In genomic region chr4:153419673-153420278, GRCh38 we compare ENCODE assay signal across 15 cellular contexts. TPM values are rescaled to one million over a fixed set of nuclear protein-coding genes. Genes with fewer than 3 reads are reported as not detected.
DNase-seq lines count a peak whose midpoint lies in the region; ATAC-seq, FAIRE-seq and TF ChIP-seq lines count a peak whose summit lies in the region.
"Had no signal": no experiment of that assay in that cellular context is flagged by ENCODE, and none has a peak within 500 bp of the region (broad histone marks: within the 10 kb centered on the region; RNA-seq: fewer than 3 reads in every experiment).

No MANE protein-coding gene starts in this region.

- no peaks in the 10 kb centered on the region for H3K79me2 ChIP-seq in hepatocyte

- DNase-seq in GM19239 (ENCODE audit: insufficient read length, low spot score) (no peak), RPMI7951 (ENCODE audit: low read depth) (peak; percentile 28), foreskin melanocyte (peak; percentile 19), hepatocyte (ENCODE audit: low spot score) (no peak)
- no peak for DNase-seq in activated CD8-positive, alpha-beta memory T cell treated with anti-CD3 and anti-CD28 coated beads, Interleukin-2, amount 50 U/mL, for 48 hours
- no peak for DNase-seq in activated CD4-positive, alpha-beta memory T cell treated with anti-CD3 and anti-CD28 coated beads for 36 hours
- DNase-seq: DMS153, IMR-90, NCI-H1417, NCI-H2029 treated with DMSO at 0.1 percent for 48 hours, NCI-H510A, RPMI8226 had no signal

- H3K36me3 ChIP-seq in hepatocyte (replicated peaks; ENCODE audit: insufficient read depth, low read depth) = no peaks in the 10 kb centered on the region
- H3K36me3 ChIP-seq: SJSA1 had no signal

- H3K9me2 ChIP-seq in hepatocyte (replicated peaks; ENCODE audit: insufficient read depth) = no peaks in the 10 kb centered on the region

- no peak overlapping the region for H3K4me3 Mint-ChIP-seq in stimulated activated memory B cell treated with anti-CD40 and anti-IgM and Interleukin-4, amounts not matched to agents 10 μg/mL and 1 μg/mL and 100 μg/mL, for 72 hours
- H3K4me3 Mint-ChIP-seq in activated CD4-positive, alpha-beta memory T cell treated with anti-CD3 and anti-CD28 coated beads for 36 hours = no peak overlapping the region

- no peak overlapping the region for H2AFZ ChIP-seq in hepatocyte

- H3K27ac ChIP-seq in hepatocyte = no peak overlapping the region
- H3K27ac ChIP-seq: BLaER1, SJSA1 had no signal

- TF ChIP-seq CTCF in hepatocyte (IDR thresholded peaks at IDR 0.05; ENCODE audit: poor library complexity) = no peak

- no peaks in the 10 kb centered on the region for H4K20me1 ChIP-seq in hepatocyte (ENCODE audit: insufficient read depth, poor library complexity, severe bottlenecking)
- H4K20me1 ChIP-seq: BLaER1 had no signal

- H3K27me3 ChIP-seq in hepatocyte = no peaks in the 10 kb centered on the region
- H3K27me3 ChIP-seq: BLaER1, SJSA1 had no signal

- intact Hi-C loops in activated CD4-positive, alpha-beta memory T cell treated with anti-CD3 and anti-CD28 coated beads for 36 hours (cut with micrococcal nuclease) = no loop called here

- H3K4me1 ChIP-seq in hepatocyte (ENCODE audit: insufficient read depth) = no peaks in the 10 kb centered on the region
- H3K4me1 ChIP-seq: BLaER1 had no signal

- no peaks in the 10 kb centered on the region for H3K27me3 Mint-ChIP-seq in stimulated activated memory B cell treated with anti-CD40 and anti-IgM and Interleukin-4, amounts not matched to agents 10 μg/mL and 1 μg/mL and 100 μg/mL, for 72 hours
- H3K27me3 Mint-ChIP-seq in activated CD4-positive, alpha-beta memory T cell treated with anti-CD3 and anti-CD28 coated beads for 36 hours = no peaks in the 10 kb centered on the region

- no peaks in the 10 kb centered on the region for H3K9me3 Mint-ChIP-seq in stimulated activated memory B cell treated with anti-CD40 and anti-IgM and Interleukin-4, amounts not matched to agents 10 μg/mL and 1 μg/mL and 100 μg/mL, for 72 hours
- no peaks in the 10 kb centered on the region for H3K9me3 Mint-ChIP-seq in activated CD4-positive, alpha-beta memory T cell treated with anti-CD3 and anti-CD28 coated beads for 36 hours

- POLR2A ChIA-PET in activated CD4-positive, alpha-beta memory T cell treated with anti-CD3 and anti-CD28 coated beads for 36 hours (lab: Charles Lee) = no interaction called here

- peaks cover 22% of the 10 kb centered on the region for H3K4me1 Mint-ChIP-seq in stimulated activated memory B cell treated with anti-CD40 and anti-IgM and Interleukin-4, amounts not matched to agents 10 μg/mL and 1 μg/mL and 100 μg/mL, for 72 hours
- peaks cover 18% of the 10 kb centered on the region for H3K4me1 Mint-ChIP-seq in activated CD4-positive, alpha-beta memory T cell treated with anti-CD3 and anti-CD28 coated beads for 36 hours (ENCODE audit: low read depth)

- H3K36me3 Mint-ChIP-seq in stimulated activated memory B cell treated with anti-CD40 and anti-IgM and Interleukin-4, amounts not matched to agents 10 μg/mL and 1 μg/mL and 100 μg/mL, for 72 hours = no peaks in the 10 kb centered on the region
- H3K36me3 Mint-ChIP-seq in activated CD4-positive, alpha-beta memory T cell treated with anti-CD3 and anti-CD28 coated beads for 36 hours = no peaks in the 10 kb centered on the region

- H3K27ac Mint-ChIP-seq in stimulated activated memory B cell treated with anti-CD40 and anti-IgM and Interleukin-4, amounts not matched to agents 10 μg/mL and 1 μg/mL and 100 μg/mL, for 72 hours = peak overlapping the region; percentile 45
- H3K27ac Mint-ChIP-seq in activated CD4-positive, alpha-beta memory T cell treated with anti-CD3 and anti-CD28 coated beads for 36 hours = no peak overlapping the region

- CTCF ChIA-PET in activated CD4-positive, alpha-beta memory T cell treated with anti-CD3 and anti-CD28 coated beads for 36 hours (lab: Charles Lee) = no interaction called here

- FAIRE-seq in GM19239 (lab: Jason Lieb, UNC) = peak; percentile 82

- H3K4me3 ChIP-seq in hepatocyte = no peak overlapping the region
- H3K4me3 ChIP-seq: BLaER1, SJSA1 had no signal

- H3K9me3 ChIP-seq in hepatocyte (ENCODE audit: low read depth) = no peaks in the 10 kb centered on the region
- H3K9me3 ChIP-seq: SJSA1 had no signal

- ATAC-seq in stimulated activated memory B cell treated with anti-CD40 and anti-IgM and Interleukin-4, amounts not matched to agents 10 μg/mL and 1 μg/mL and 100 μg/mL, for 72 hours = peak; percentile 27

- WGBS in hepatocyte (ENCODE audit: low lambda C conversion rate, missing lambda C conversion rate) = 88% methylated on average over 9 of the region's 9 CpGs

- H3K4me2 ChIP-seq in hepatocyte = no peak overlapping the region
- H3K4me2 ChIP-seq: BLaER1 had no signal

RNA-seq across cellular contexts. Expression of gene TMEM131L, which starts 46.4 kb away (rescaled TPM):
- 10.8 and 11.7 TPM in 2 replicates for total RNA-seq in RPMI7951 (2014; rRNA removed; shearing (Covaris generic))
- total RNA-seq in hepatocyte = 8.1 and 10.5 TPM in 2 replicates
- polyA plus RNA-seq in hepatocyte = 5.8 and 6.3 TPM in 2 replicates
- total RNA-seq in activated CD4-positive, alpha-beta memory T cell treated with anti-CD3 and anti-CD28 coated beads for 36 hours = 10 to 100 TPM; 32.7 to 33.3 TPM

Comparison
In these comparisons a context has a peak if more than half of its experiments do, and no peak if none do; other contexts are left out.
1. DNase-seq: peak in RPMI7951 (single experiment) and foreskin melanocyte (single experiment); none in GM19239 (single experiment), activated CD8-positive, alpha-beta memory T cell treated with anti-CD3 and anti-CD28 coated beads, Interleukin-2, amount 50 U/mL, for 48 hours (single experiment), hepatocyte (single experiment) and activated CD4-positive, alpha-beta memory T cell treated with anti-CD3 and anti-CD28 coated beads for 36 hours (single experiment).